ENCODE assay signal across 23 cellular contexts in the genomic region with DNA sequence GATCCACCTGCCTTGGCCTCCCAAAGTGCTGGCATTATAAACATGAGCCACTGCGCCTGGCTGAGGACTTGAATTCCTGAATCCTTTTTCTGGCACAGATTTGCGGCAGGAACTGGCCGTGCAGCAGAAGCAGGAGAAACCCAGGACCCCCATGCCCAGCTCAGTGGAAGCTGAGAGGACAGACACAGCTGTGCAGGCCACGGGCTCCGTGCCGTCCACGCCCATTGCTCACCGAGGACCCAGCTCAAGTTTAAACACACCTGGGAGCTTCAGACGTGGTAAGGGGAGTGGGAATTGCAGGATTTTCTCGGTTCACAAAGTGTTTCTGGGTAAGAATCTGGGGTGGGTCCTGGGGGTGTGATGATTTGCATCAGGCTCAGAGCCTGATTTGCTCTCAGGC. TPM values are rescaled to one million over a fixed set of nuclear protein-coding genes. Genes with fewer than 3 reads are reported as not detected.
DNase-seq lines count a peak whose midpoint lies in the region; ATAC-seq and TF ChIP-seq lines count a peak whose summit lies in the region.
"Had no signal": no experiment of that assay in that cellular context is flagged by ENCODE, and none has a peak within 500 bp of the region (broad histone marks: within the 10 kb centered on the region; RNA-seq: fewer than 3 reads in every experiment).

No MANE protein-coding gene starts in this region.

- no peak for TF ChIP-seq RAD21 in IMR-90 (IDR thresholded peaks at IDR 0.05; ENCODE audit: low read length)

- H2AK9ac ChIP-seq in IMR-90 (replicated peaks; ENCODE audit: low read depth, low read length, poor library complexity) = peak overlapping the region; percentile 90

- H4K20me1 ChIP-seq in GM23248 (ENCODE audit: insufficient read depth) (no peaks in the 10 kb centered on the region), IMR-90 (ENCODE audit: insufficient read depth, low read length) (no peaks in the 10 kb centered on the region; the same call in 1 of the 2 replicates), neural progenitor cell (ENCODE audit: low read depth) (no peaks in the 10 kb centered on the region)

- H3K9me1 ChIP-seq in IMR-90 (ENCODE audit: insufficient read depth, low read length) = no peaks in the 10 kb centered on the region; the same call in 1 of the 2 replicates

- H4K5ac ChIP-seq in IMR-90 (ENCODE audit: low read depth, low read length) = no peak overlapping the region

- H2AFZ ChIP-seq in GM23248 (no peak overlapping the region), IMR-90 (replicated peaks; ENCODE audit: low read length, poor library complexity) (no peak overlapping the region), trophoblast cell (ENCODE audit: insufficient read depth, low read length, poor library complexity) (no peak overlapping the region), neural progenitor cell (replicated peaks) (no peak overlapping the region)

- no peak overlapping the region for H3K4me3 ChIP-seq in GM23248
- H3K4me3 ChIP-seq in IMR-90 (ENCODE audit: insufficient read depth, low read depth, low read length) = no peak overlapping the region
- no peak overlapping the region for H3K4me3 ChIP-seq in trophoblast cell (ENCODE audit: low read depth, low read length)
- no peak overlapping the region for H3K4me3 ChIP-seq in neural progenitor cell
- H3K4me3 ChIP-seq: A549, GM12878 had no signal

- no peaks in the 10 kb centered on the region for H3K9me3 ChIP-seq in GM23248 (ENCODE audit: low read depth)
- no peaks in the 10 kb centered on the region for H3K9me3 ChIP-seq in IMR-90 (ENCODE audit: control insufficient read depth, insufficient read depth, low read length)
- H3K9me3 ChIP-seq in trophoblast cell (ENCODE audit: insufficient read depth, low read depth, low read length) = no peaks in the 10 kb centered on the region
- no peaks in the 10 kb centered on the region for H3K9me3 ChIP-seq in neural progenitor cell (ENCODE audit: low read depth)
- H3K9me3 ChIP-seq: A549 had no signal

- H3K27me3 ChIP-seq in GM23248 (replicated peaks; ENCODE audit: insufficient read depth) (no peaks in the 10 kb centered on the region), IMR-90 (ENCODE audit: control insufficient read depth, insufficient read depth, low read length) (no peaks in the 10 kb centered on the region), trophoblast cell (ENCODE audit: insufficient read depth, low read length) (no peaks in the 10 kb centered on the region), neural progenitor cell (no peaks in the 10 kb centered on the region)

- H3K27ac Mint-ChIP-seq in effector memory CD8-positive, alpha-beta T cell = peak overlapping the region; percentile 74
- H3K27ac Mint-ChIP-seq in neural progenitor cell = no peak overlapping the region

- H2AK5ac ChIP-seq in IMR-90 (ENCODE audit: low read depth, low read length) (peak overlapping the region; percentile 31; the same call in 1 of the 2 replicates), trophoblast cell (ENCODE audit: low read length) (no peak overlapping the region)

- H2BK120ac ChIP-seq in IMR-90 (ENCODE audit: low read depth, low read length) (no peak overlapping the region), trophoblast cell (ENCODE audit: insufficient read depth, low read length, poor library complexity) (no peak overlapping the region)

- in situ Hi-C loops in GM23248 (cut with MboI) = no loop called here
- in situ Hi-C loops in IMR-90 (cut with MboI; ENCODE audit: low sequenced_read_pairs) = loop anchor here (5.0 kb wide), 1 partner anchor 49 kb away; a partner anchor contains a TSS

- H2BK20ac ChIP-seq in IMR-90 (ENCODE audit: low read depth, low read length) = no peak overlapping the region; the same call in 1 of the 2 replicates

- ATAC-seq in IMR-90 (ENCODE audit: low read depth) (no peak), HG02610 (IDR thresholded peaks at IDR 0.05; ENCODE audit: unreplicated experiment) (no peak), HG02973 (IDR thresholded peaks at IDR 0.05; ENCODE audit: unreplicated experiment) (no peak)
- no peak for ATAC-seq in effector memory CD8-positive, alpha-beta T cell (replicated peaks)
- ATAC-seq: A549, GM12878, Panc1 had no signal

- peaks cover 14% of the 10 kb centered on the region for H3F3A ChIP-seq in GM23248 (ENCODE audit: insufficient read depth)
- no peaks in the 10 kb centered on the region for H3F3A ChIP-seq in neural progenitor cell (ENCODE audit: low read depth)

- H3K4me1 ChIP-seq in GM23248 (ENCODE audit: insufficient read depth) = peaks cover 16% of the 10 kb centered on the region
- no peaks in the 10 kb centered on the region for H3K4me1 ChIP-seq in IMR-90 (ENCODE audit: control insufficient read depth, insufficient read depth, low read length)
- no peaks in the 10 kb centered on the region for H3K4me1 ChIP-seq in trophoblast cell (ENCODE audit: control insufficient read depth in 1 of 2, insufficient read depth in 2 of 2, low read length in 2 of 2)
- H3K4me1 ChIP-seq in neural progenitor cell = no peaks in the 10 kb centered on the region
- H3K4me1 ChIP-seq: A549 had no signal

- DNase-seq in GM23248 (no peak), IMR-90 (no peak), trophoblast cell (no peak), NCI-H1105 treated with DMSO at 0.1 percent for 48 hours (lab: John Stamatoyannopoulos, UW) (no peak), neural progenitor cell (ENCODE audit: low spot score) (no peak)
- DNase-seq in effector memory CD8-positive, alpha-beta T cell = no peak
- DNase-seq: CD8-positive, alpha-beta memory T cell; DMS 273 treated with DMSO at 0.1 percent for 48 hours; DMS79; GDM1; KG1; MM.1S; NCI-H1417; NCI-H1694; NCI-H2029 treated with DMSO at 0.1 percent for 48 hours; NCI-H526 treated with DMSO at 0.1 percent for 48 hours; SHP77 treated with DMSO at 0.1 percent for 48 hours had no signal

- peaks cover 97% of the 10 kb centered on the region for H3K36me3 Mint-ChIP-seq in effector memory CD8-positive, alpha-beta T cell (ENCODE audit: insufficient read depth)
- peaks cover 26% of the 10 kb centered on the region for H3K36me3 Mint-ChIP-seq in neural progenitor cell

- dilution Hi-C loops in IMR-90 (cut with HindIII; ENCODE audit: low sequenced_read_pairs, unreplicated experiment) = no loop called here

- TF ChIP-seq CTCF in IMR-90 (conservative IDR thresholded peaks at IDR 0.05; ENCODE audit: low read depth, low read length) = no peak
- no peak for TF ChIP-seq CTCF in neural progenitor cell (IDR thresholded peaks at IDR 0.05)

- no peaks in the 10 kb centered on the region for H3K9me3 Mint-ChIP-seq in effector memory CD8-positive, alpha-beta T cell
- H3K9me3 Mint-ChIP-seq in neural progenitor cell = no peaks in the 10 kb centered on the region
- H3K9me3 Mint-ChIP-seq: CD8-positive, alpha-beta memory T cell had no signal

- no TSS peak for BruUV-seq in IMR-90 (replicated peaks; lab: Mats Ljungman, UMichigan)

- H3K4ac ChIP-seq in IMR-90 (ENCODE audit: low read depth, low read length) = no peak overlapping the region
- H3K4ac ChIP-seq in trophoblast cell (ENCODE audit: low read depth, low read length) = no peak overlapping the region

- 78 to 81% methylated on average over 10 of the region's 10 CpGs for WGBS in GM23248 (ENCODE audit: low coverage in 1 of 2, low lambda C conversion rate in 2 of 2, missing lambda C conversion rate in 2 of 2), 2 experiments
- 88% methylated on average over 5 of the region's 10 CpGs; no CpG with 5 or more reads in 1 of the 2 experiments for WGBS in IMR-90 (ENCODE audit: extremely low coverage in 2 of 2, insufficient read length in 1 of 2), 2 experiments
- WGBS in trophoblast cell (ENCODE audit: extremely low coverage, insufficient coverage, insufficient read length) = no CpG with 5 or more reads among the region's 10 CpGs

- H3K79me2 ChIP-seq in GM23248 (ENCODE audit: insufficient read depth) (no peaks in the 10 kb centered on the region), trophoblast cell (ENCODE audit: control insufficient read depth, insufficient read depth, low read length, poor library complexity) (no peaks in the 10 kb centered on the region), neural progenitor cell (ENCODE audit: low read depth) (no peaks in the 10 kb centered on the region)

- H3K4me3 Mint-ChIP-seq in effector memory CD8-positive, alpha-beta T cell = no peak overlapping the region
- H3K4me3 Mint-ChIP-seq in neural progenitor cell = no peak overlapping the region
- H3K4me3 Mint-ChIP-seq: CD8-positive, alpha-beta memory T cell had no signal

- peaks cover 0 to 3% of the 10 kb centered on the region in 2 donors for H3K4me1 Mint-ChIP-seq in effector memory CD8-positive, alpha-beta T cell (ENCODE audit: low read depth in 2 of 2)
- H3K4me1 Mint-ChIP-seq in neural progenitor cell = no peaks in the 10 kb centered on the region
- H3K4me1 Mint-ChIP-seq: CD8-positive, alpha-beta memory T cell had no signal

- H3K23ac ChIP-seq in IMR-90 (ENCODE audit: low read depth, low read length) (no peak overlapping the region), trophoblast cell (ENCODE audit: low read length) (no peak overlapping the region)

- H3K14ac ChIP-seq in IMR-90 (replicated peaks; ENCODE audit: low read depth, low read length) (no peak overlapping the region), trophoblast cell (ENCODE audit: low read length) (no peak overlapping the region)

- CTCF ChIA-PET in IMR-90 (lab: Yijun Ruan, JAX) = interaction anchor here (1.3 kb wide), 1 partner anchor 9 kb away, joined by 5 read pairs; no protein-coding TSS in a partner anchor

- no peak for TF ChIP-seq POLR2A in IMR-90 (IDR thresholded peaks at IDR 0.05; ENCODE audit: low read depth, low read length)

- H3K56ac ChIP-seq in IMR-90 (ENCODE audit: extremely low read depth, insufficient read depth, low read length) = no peak overlapping the region

- H3K79me1 ChIP-seq in IMR-90 (ENCODE audit: low read depth in 1 of 2, low read length in 2 of 2) (peaks cover 3 to 20% of the 10 kb centered on the region in 2 experiments; a peak in 3 of 4 replicates), trophoblast cell (ENCODE audit: low read length) (no peaks in the 10 kb centered on the region)

- H3K18ac ChIP-seq in IMR-90 (ENCODE audit: low read depth, low read length) = no peak overlapping the region
- H3K18ac ChIP-seq in trophoblast cell (ENCODE audit: low read length) = no peak overlapping the region

- no peak overlapping the region for H4K12ac ChIP-seq in trophoblast cell (ENCODE audit: low read depth, low read length)

- no peaks in the 10 kb centered on the region for H3K9me2 ChIP-seq in GM23248 (ENCODE audit: insufficient read depth)

- no peaks in the 10 kb centered on the region for H3K27me3 Mint-ChIP-seq in effector memory CD8-positive, alpha-beta T cell
- H3K27me3 Mint-ChIP-seq in neural progenitor cell (ENCODE audit: insufficient read depth, low read depth) = no peaks in the 10 kb centered on the region
- H3K27me3 Mint-ChIP-seq: CD8-positive, alpha-beta memory T cell had no signal

- H3K27ac ChIP-seq in GM23248 (peak overlapping the region; percentile 54; the same call in 1 of the 2 replicates), IMR-90 (ENCODE audit: insufficient read depth, low read length) (no peak overlapping the region), trophoblast cell (ENCODE audit: low read depth, low read length) (no peak overlapping the region), neural progenitor cell (no peak overlapping the region)
- H3K27ac ChIP-seq: A549, C4-2B had no signal

- H4K91ac ChIP-seq in IMR-90 (ENCODE audit: insufficient read depth, low read depth, low read length) (no peak overlapping the region), trophoblast cell (ENCODE audit: low read depth, low read length) (no peak overlapping the region)

- no peak overlapping the region for H4K8ac ChIP-seq in IMR-90 (ENCODE audit: low read depth in 2 of 2, low read length in 2 of 2)
- H4K8ac ChIP-seq in trophoblast cell (ENCODE audit: low read depth, low read length) = no peak overlapping the region

- H3K36me3 ChIP-seq in GM23248 (ENCODE audit: low read depth) (peaks cover 43% of the 10 kb centered on the region; the same call in 1 of the 2 replicates), IMR-90 (ENCODE audit: control insufficient read depth, insufficient read depth, low read length) (peaks cover 54% of the 10 kb centered on the region), trophoblast cell (ENCODE audit: control insufficient read depth in 1 of 2, insufficient read depth in 2 of 2, low read length in 2 of 2) (peaks cover 61 to 68% of the 10 kb centered on the region in 2 experiments), neural progenitor cell (no peaks in the 10 kb centered on the region)

- H2BK15ac ChIP-seq in IMR-90 (ENCODE audit: low read depth, low read length) = no peak overlapping the region

- POLR2A ChIA-PET in IMR-90 (lab: Charles Lee; ENCODE audit: unreplicated experiment) = no interaction called here

- H3K4me2 ChIP-seq in GM23248 (ENCODE audit: unreplicated experiment) (no peak overlapping the region), IMR-90 (ENCODE audit: low read depth, low read length) (no peak overlapping the region), trophoblast cell (ENCODE audit: low read length) (no peak overlapping the region), neural progenitor cell (no peak overlapping the region)
- H3K4me2 ChIP-seq: A549 had no signal

- H3K9ac ChIP-seq in GM23248 = no peak overlapping the region
- H3K9ac ChIP-seq in IMR-90 (ENCODE audit: low read depth, low read length) = no peak overlapping the region
- peak overlapping the region; percentile 25 for H3K9ac ChIP-seq in trophoblast cell (ENCODE audit: low read length)
- H3K9ac ChIP-seq in neural progenitor cell = no peak overlapping the region

- H2BK12ac ChIP-seq in trophoblast cell (ENCODE audit: low read length) = no peak overlapping the region

- intact Hi-C loops in IMR-90 (cut with micrococcal nuclease) = no loop called here

- H2BK5ac ChIP-seq in IMR-90 (ENCODE audit: low read depth, low read length, poor library complexity, severe bottlenecking) (no peak overlapping the region), trophoblast cell (ENCODE audit: low read depth, low read length, poor library complexity) (no peak overlapping the region)

RNA-seq across cellular contexts. Expression of a gene that starts 41.0 kb away (rescaled TPM):
- total RNA-seq in GM23248 (2014; rRNA removed; shearing (Covaris generic)) = 27.6 and 31.2 TPM in 2 replicates
- polyA plus RNA-seq in GM23248 (2016; fragmentation: Nextera tagmentation; extraction: Ambion mirVana) (33.6 and 37.8 TPM in 2 replicates), IMR-90 (2012; rRNA removed) (17.3 and 22.7 TPM in 2 replicates)
- total RNA-seq in IMR-90 (2012; rRNA removed) (29.2 and 34.4 TPM in 2 replicates), neural progenitor cell (ENCODE audit: low replicate concordance) (85.3 and 88.1 TPM in 2 replicates)
- polyA plus RNA-seq in IMR-90 (2012; cell fraction: cytosol; rRNA removed) = 14.0 and 28.0 TPM in 2 replicates
- polyA plus RNA-seq in IMR-90 (2012; cell fraction: nucleus; rRNA removed; ENCODE audit: low replicate concordance) = 8.8 and 21.5 TPM in 2 replicates
- polyA plus RNA-seq in trophoblast cell (2013) = 24.0 and 27.2 TPM in 2 replicates

RNA-seq across cellular contexts. Expression of a gene that starts 48.1 kb away (rescaled TPM):
- total RNA-seq in GM23248 (2014; rRNA removed; shearing (Covaris generic)) = 12.8 and 20.1 TPM in 2 replicates
- 9.2 and 9.7 TPM in 2 replicates for polyA plus RNA-seq in GM23248 (2016; fragmentation: Nextera tagmentation; extraction: Ambion mirVana)
- 7.8 and 9.0 TPM in 2 replicates for total RNA-seq in IMR-90 (2012; rRNA removed)
- polyA plus RNA-seq in IMR-90 (2012; rRNA removed) = 11.5 and 12.9 TPM in 2 replicates
- polyA plus RNA-seq in IMR-90 (2012; cell fraction: cytosol; rRNA removed) = 4.4 and 6.7 TPM in 2 replicates
- 13.5 and 38.8 TPM in 2 replicates for polyA plus RNA-seq in IMR-90 (2012; cell fraction: nucleus; rRNA removed; ENCODE audit: low replicate concordance)
- polyA plus RNA-seq in trophoblast cell (2013) = 18.2 and 20.2 TPM in 2 replicates
- 11.9 and 13.4 TPM in 2 replicates for total RNA-seq in neural progenitor cell (ENCODE audit: low replicate concordance)
